In genomic region chr17:79263191-79263590, GRCh38 we compare ENCODE assay signal across 23 cellular contexts.
"Had no signal": no experiment of that assay in that cellular context is flagged by ENCODE, and none has a peak within 500 bp of the region (broad histone marks: within the 10 kb centered on the region; RNA-seq: fewer than 3 reads in every experiment).

No MANE protein-coding gene starts in this region.

- H3K27ac ChIP-seq: coronary artery, dorsolateral prefrontal cortex, epithelial cell of prostate, esophagus squamous epithelium, gastrocnemius medialis, heart right ventricle, left lung, lower lobe of right lung had no signal

- H3K9me3 ChIP-seq: esophagus squamous epithelium, gastrocnemius medialis, heart right ventricle, left lung, lower lobe of right lung, mucosa of descending colon had no signal

- H3K4me3 ChIP-seq: coronary artery, dorsolateral prefrontal cortex, esophagus squamous epithelium, gastrocnemius medialis, heart right ventricle, left lung, lower lobe of right lung, mucosa of descending colon had no signal

- H3K36me3 ChIP-seq: esophagus squamous epithelium, gastrocnemius medialis, heart right ventricle, left lung, lower lobe of right lung had no signal

- H3K4me1 ChIP-seq: esophagus squamous epithelium, gastrocnemius medialis, heart right ventricle, left lung, lower lobe of right lung had no signal

- ATAC-seq: effector memory CD8-positive, alpha-beta T cell; esophagus mucosa; gastrocnemius medialis; heart right ventricle; left cardiac atrium; left lung; left ventricle myocardium superior; lower lobe of right lung; mucosa of descending colon had no signal

- DNase-seq: dermis blood vessel endothelial cell; effector CD4-positive, alpha-beta T cell; effector memory CD8-positive, alpha-beta T cell; endodermal cell; erythroblast; esophagus squamous epithelium; foreskin fibroblast; foreskin melanocyte; gastrocnemius medialis; glutamatergic neuron; head of caudate nucleus; heart right ventricle; hippocampal formation; left cardiac atrium; left lung; left ventricle myocardium superior; lower lobe of right lung; mesenchymal stem cell; mucosa of descending colon had no signal
